Comparison of ENCODE assay signal across 17 cellular contexts in the genomic region with DNA sequence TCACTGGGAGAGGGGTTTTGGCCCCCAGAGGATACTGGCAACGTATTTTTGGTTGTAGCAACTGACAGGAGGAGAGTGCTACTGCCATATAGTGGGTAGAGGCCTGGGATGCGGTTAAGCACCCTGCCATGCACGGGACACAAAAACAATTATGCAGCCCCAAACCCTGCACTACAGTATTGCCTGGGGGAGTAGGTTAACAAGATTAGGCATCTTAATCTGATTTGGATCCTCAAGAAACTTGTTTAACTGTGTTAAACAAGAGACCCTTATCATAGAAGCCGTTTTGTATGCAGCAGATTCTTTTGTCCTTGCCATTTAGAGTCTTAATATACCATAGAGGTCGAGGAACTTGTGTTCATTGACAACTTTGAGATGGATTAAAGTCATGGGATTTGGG. TPM values are rescaled to one million over a fixed set of nuclear protein-coding genes. Genes with fewer than 3 reads are reported as not detected.
A peak's percentile ranks its signal among the peaks of the same experiment; 100 is the strongest.
DNase-seq lines count a peak whose midpoint lies in the region; ATAC-seq and TF ChIP-seq lines count a peak whose summit lies in the region.
"Had no signal": no experiment of that assay in that cellular context is flagged by ENCODE, and none has a peak within 500 bp of the region (broad histone marks: within the 10 kb centered on the region; RNA-seq: fewer than 3 reads in every experiment).

No MANE protein-coding gene starts in this region.

- H3K27ac ChIP-seq in brain microvascular endothelial cell = peak overlapping the region; percentile 99
- peak overlapping the region in 2 of 3 donors; percentile 81 to 93 for H3K27ac ChIP-seq in thyroid gland
- H3K27ac ChIP-seq: HL-60 had no signal

- no peaks in the 10 kb centered on the region for H3K27me3 Mint-ChIP-seq in mesothelial cell of epicardium (ENCODE audit: low read depth)

- no peak overlapping the region for H3K4me3 Mint-ChIP-seq in mesothelial cell of epicardium
- H3K4me3 Mint-ChIP-seq: activated naive CD8-positive, alpha-beta T cell treated with anti-CD3 and anti-CD28 coated beads, Interleukin-2, amount 10 ng/mL, durations not matched to agents 7 days and 5 days; memory B cell had no signal

- DNase-seq in NCI-H2171 treated with DMSO at 0.1 percent for 48 hours (lab: John Stamatoyannopoulos, UW) (peak; percentile 29), NCI-H2171 (lab: John Stamatoyannopoulos, UW) (no peak), brain microvascular endothelial cell (no peak), mesothelial cell of epicardium (ENCODE audit: low spot score in 2 of 2, unreplicated experiment in 2 of 2) (no peak), thyroid gland (no peak), UCSD-AML1 (lab: John Stamatoyannopoulos, UW; ENCODE audit: unreplicated experiment) (no peak)
- DNase-seq: 8988T; activated naive CD8-positive, alpha-beta T cell treated with anti-CD3 and anti-CD28 coated beads, Interleukin-2, amount 10 ng/mL, durations not matched to agents 7 days and 5 days; Calu3; MG63; retina; RPMI8226; testis had no signal

- TF ChIP-seq CTCF in brain microvascular endothelial cell (IDR thresholded peaks at IDR 0.05; ENCODE audit: low read depth, low read length, missing control alignments) (no peak), mesothelial cell of epicardium (IDR thresholded peaks at IDR 0.05; ENCODE audit: unreplicated experiment) (no peak), thyroid gland (IDR thresholded peaks at IDR 0.05) (no peak)

- H3K9me3 Mint-ChIP-seq in mesothelial cell of epicardium = no peaks in the 10 kb centered on the region
- H3K9me3 Mint-ChIP-seq: activated naive CD8-positive, alpha-beta T cell treated with anti-CD3 and anti-CD28 coated beads, Interleukin-2, amount 10 ng/mL, durations not matched to agents 7 days and 5 days; memory B cell had no signal

- H3K4me1 ChIP-seq in thyroid gland = peaks cover 0 to 11% of the 10 kb centered on the region in 2 donors

- H3K36me3 Mint-ChIP-seq in mesothelial cell of epicardium = no peaks in the 10 kb centered on the region
- H3K36me3 Mint-ChIP-seq: activated naive CD8-positive, alpha-beta T cell treated with anti-CD3 and anti-CD28 coated beads, Interleukin-2, amount 10 ng/mL, durations not matched to agents 7 days and 5 days; memory B cell had no signal

- H3K27ac Mint-ChIP-seq in mesothelial cell of epicardium = peak overlapping the region; percentile 53
- H3K27ac Mint-ChIP-seq: activated naive CD8-positive, alpha-beta T cell treated with anti-CD3 and anti-CD28 coated beads, Interleukin-2, amount 10 ng/mL, durations not matched to agents 7 days and 5 days; memory B cell had no signal

- H3K36me3 ChIP-seq in brain microvascular endothelial cell (replicated peaks) = no peaks in the 10 kb centered on the region
- H3K36me3 ChIP-seq in thyroid gland = no peaks in the 10 kb centered on the region

- ATAC-seq in HG02970 (IDR thresholded peaks at IDR 0.05; ENCODE audit: low FRiP score, unreplicated experiment) (no peak), HG03159 (IDR thresholded peaks at IDR 0.05; ENCODE audit: unreplicated experiment) (no peak)

- TF ChIP-seq POLR2A in thyroid gland (IDR thresholded peaks at IDR 0.05) = no peak

- in situ Hi-C loops in brain microvascular endothelial cell (cut with HindIII; ENCODE audit: low pct_ligation_motif_present, low sequenced_read_pairs) = loop anchor here (10.0 kb wide), 1 partner anchor 148 kb away; no protein-coding TSS in a partner anchor

- WGBS in thyroid gland, 2 donors = 86 to 89% methylated on average over 5 of the region's 5 CpGs

- intact Hi-C loops in thyroid gland (cut with DNase I) = loop anchor here (5.0 kb wide), 1 partner anchor 145 kb away; no protein-coding TSS in a partner anchor

- H3K4me1 Mint-ChIP-seq in mesothelial cell of epicardium = peaks cover 60% of the 10 kb centered on the region

- no peak overlapping the region for H3K4me3 ChIP-seq in brain microvascular endothelial cell (ENCODE audit: low read depth, low read length)
- no peak overlapping the region for H3K4me3 ChIP-seq in thyroid gland (replicated peaks in 1 of 3)
- H3K4me3 ChIP-seq: MG63, testis had no signal

- no peaks in the 10 kb centered on the region for H3K27me3 ChIP-seq in brain microvascular endothelial cell (replicated peaks)
- H3K27me3 ChIP-seq in thyroid gland = no peaks in the 10 kb centered on the region
- H3K27me3 ChIP-seq: MG63, testis had no signal

- H3K9me3 ChIP-seq in thyroid gland = no peaks in the 10 kb centered on the region
- H3K9me3 ChIP-seq: MG63, testis had no signal

RNA-seq across cellular contexts. Expression of gene PHLDB2, which starts 3.4 kb away (rescaled TPM):
- total RNA-seq in mesothelial cell of epicardium (32.4 to 37.2 TPM (median 36.0 TPM) in 3 replicates), thyroid gland (10 to 100 TPM; 12.9 to 34.7 (median 27.1) TPM)
